ENCODE assay signal across 18 cellular contexts in genomic region chrX:105167233-105167632, GRCh38. TPM values are rescaled to one million over a fixed set of nuclear protein-coding genes. Genes with fewer than 3 reads are reported as not detected.
A peak's percentile ranks its signal among the peaks of the same experiment; 100 is the strongest.
DNase-seq lines count a peak whose midpoint lies in the region; ATAC-seq and TF ChIP-seq lines count a peak whose summit lies in the region.
"Had no signal": no experiment of that assay in that cellular context is flagged by ENCODE, and none has a peak within 500 bp of the region (broad histone marks: within the 10 kb centered on the region; RNA-seq: fewer than 3 reads in every experiment).

No MANE protein-coding gene starts in this region.

- H3K9ac ChIP-seq in PC-3 (ENCODE audit: low read length) (no peak overlapping the region), mammary epithelial cell (ENCODE audit: insufficient read depth, low read length) (no peak overlapping the region)
- H3K9ac ChIP-seq: BLaER1 had no signal

- CTCF ChIA-PET in PC-3 (lab: Charles Lee) = no interaction called here
- CTCF ChIA-PET in mammary epithelial cell (lab: Charles Lee; ENCODE audit: low non-redundant PET) = no interaction called here

- in situ Hi-C loops in mammary epithelial cell (cut with MboI; ENCODE audit: low sequenced_read_pairs in 2 of 2) = no loop called here

- H4K20me1 ChIP-seq in PC-3 (ENCODE audit: low read length) = no peaks in the 10 kb centered on the region
- no peaks in the 10 kb centered on the region for H4K20me1 ChIP-seq in mammary epithelial cell (ENCODE audit: insufficient read depth, low read length)
- H4K20me1 ChIP-seq: BLaER1 had no signal

- intact Hi-C loops in PC-3 (cut with micrococcal nuclease) = no loop called here
- intact Hi-C loops in mammary epithelial cell (cut with micrococcal nuclease) = no loop called here
- intact Hi-C loops in ascending aorta (cut with DNase I) = no loop called here

- no peaks in the 10 kb centered on the region for H3K9me3 Mint-ChIP-seq in stimulated activated effector memory CD8-positive, alpha-beta T cell treated with anti-CD3 and anti-CD28 coated beads, Interleukin-12 subunit alpha, Interleukin-12 subunit beta, amount 100 ng/mL, for 72 hours
- H3K9me3 Mint-ChIP-seq: CD8-positive, alpha-beta memory T cell had no signal

- 27% methylated on average over 3 of the region's 3 CpGs for WGBS in mammary epithelial cell (ENCODE audit: low coverage, missing lambda C conversion rate)

- H3K4me2 ChIP-seq in PC-3 (ENCODE audit: low read length) (no peak overlapping the region), mammary epithelial cell (ENCODE audit: insufficient read depth, low read depth, low read length) (no peak overlapping the region)
- H3K4me2 ChIP-seq: BLaER1 had no signal

- no peak overlapping the region for H3K4me3 ChIP-seq in PC-3 (ENCODE audit: low read length)
- H3K4me3 ChIP-seq in mammary epithelial cell (replicated peaks in 1 of 3; ENCODE audit: insufficient read depth in 1 of 3, low read depth in 2 of 3, low read length in 3 of 3) = no peak overlapping the region
- H3K4me3 ChIP-seq in ascending aorta = no peak overlapping the region
- H3K4me3 ChIP-seq: BLaER1 had no signal

- peak; percentile 11 for DNase-seq in Daoy (ENCODE audit: low read depth)
- peak; percentile 88 for DNase-seq in PC-3
- peak; percentile 76 for DNase-seq in mammary epithelial cell
- DNase-seq in glomerular visceral epithelial cell (ENCODE audit: extremely low spot score) = peak; percentile 2
- no peak for DNase-seq in ascending aorta (ENCODE audit: low spot score in 2 of 2)
- no peak for DNase-seq in stimulated activated effector memory CD8-positive, alpha-beta T cell treated with anti-CD3 and anti-CD28 coated beads, Interleukin-12 subunit alpha, Interleukin-12 subunit beta, amount 100 ng/mL, for 72 hours (ENCODE audit: low spot score in 2 of 2)
- DNase-seq in NCI-H2227 treated with DMSO at 0.1 percent for 48 hours (lab: John Stamatoyannopoulos, UW) = no peak
- DNase-seq: 8988T; AML-193; Caco-2; CD8-positive, alpha-beta memory T cell; DND-41; GF-D8 had no signal

- H3K27ac ChIP-seq in PC-3 (ENCODE audit: low read length) = peak overlapping the region; percentile 49
- no peak overlapping the region for H3K27ac ChIP-seq in mammary epithelial cell (ENCODE audit: insufficient read depth, low read depth, low read length)
- no peak overlapping the region for H3K27ac ChIP-seq in ascending aorta
- H3K27ac ChIP-seq: BLaER1 had no signal

- no peaks in the 10 kb centered on the region for H3K27me3 ChIP-seq in PC-3 (ENCODE audit: low read length)
- H3K27me3 ChIP-seq in mammary epithelial cell (ENCODE audit: insufficient read depth, low read length) = no peaks in the 10 kb centered on the region
- no peaks in the 10 kb centered on the region for H3K27me3 ChIP-seq in ascending aorta
- H3K27me3 ChIP-seq: BLaER1 had no signal

- dilution Hi-C loops in mammary epithelial cell (cut with HindIII; ENCODE audit: low sequenced_read_pairs) = no loop called here

- H3K36me3 ChIP-seq in PC-3 (ENCODE audit: low read depth, low read length) = no peaks in the 10 kb centered on the region
- H3K36me3 ChIP-seq in mammary epithelial cell (ENCODE audit: insufficient read depth, low read length) = no peaks in the 10 kb centered on the region
- H3K36me3 ChIP-seq in ascending aorta = no peaks in the 10 kb centered on the region
- H3K36me3 ChIP-seq: BLaER1 had no signal

- no peaks in the 10 kb centered on the region for H3K36me3 Mint-ChIP-seq in stimulated activated effector memory CD8-positive, alpha-beta T cell treated with anti-CD3 and anti-CD28 coated beads, Interleukin-12 subunit alpha, Interleukin-12 subunit beta, amount 100 ng/mL, for 72 hours
- H3K36me3 Mint-ChIP-seq: CD8-positive, alpha-beta memory T cell had no signal

- ATAC-seq in PC-3 (peak; percentile 89), GM18498 (IDR thresholded peaks at IDR 0.05; ENCODE audit: unreplicated experiment) (no peak)
- ATAC-seq in stimulated activated effector memory CD8-positive, alpha-beta T cell treated with anti-CD3 and anti-CD28 coated beads, Interleukin-12 subunit alpha, Interleukin-12 subunit beta, amount 100 ng/mL, for 72 hours = no peak
- ATAC-seq: HCT116 had no signal

- POLR2A ChIA-PET in PC-3 (lab: Charles Lee; ENCODE audit: unreplicated experiment) = no interaction called here

- H3K9me3 ChIP-seq in PC-3 (ENCODE audit: low read length) = no peaks in the 10 kb centered on the region
- no peaks in the 10 kb centered on the region for H3K9me3 ChIP-seq in mammary epithelial cell (replicated peaks; ENCODE audit: insufficient read depth, low read length)
- H3K9me3 ChIP-seq in ascending aorta = no peaks in the 10 kb centered on the region
- H3K9me3 ChIP-seq: BLaER1, Caco-2 had no signal

- H3K4me3 Mint-ChIP-seq in stimulated activated effector memory CD8-positive, alpha-beta T cell treated with anti-CD3 and anti-CD28 coated beads, Interleukin-12 subunit alpha, Interleukin-12 subunit beta, amount 100 ng/mL, for 72 hours = no peak overlapping the region
- H3K4me3 Mint-ChIP-seq: CD8-positive, alpha-beta memory T cell had no signal

- H3K79me2 ChIP-seq in PC-3 (ENCODE audit: low read length) (no peaks in the 10 kb centered on the region), mammary epithelial cell (ENCODE audit: insufficient read depth, low read length) (no peaks in the 10 kb centered on the region)

- TF ChIP-seq CTCF in PC-3 (conservative IDR thresholded peaks at IDR 0.05; ENCODE audit: low read depth, low read length) = no peak
- TF ChIP-seq CTCF in mammary epithelial cell (conservative IDR thresholded peaks at IDR 0.05 in 1 of 2, IDR thresholded peaks at IDR 0.05 in 1 of 2; ENCODE audit: extremely low read depth in 1 of 2, insufficient read depth in 1 of 2, low read depth in 1 of 2, low read length in 2 of 2) = no peak
- no peak for TF ChIP-seq CTCF in ascending aorta (IDR thresholded peaks at IDR 0.05)

- BruUV-seq in PC-3 (replicated peaks; lab: Mats Ljungman, UMichigan) (no TSS peak), mammary epithelial cell (replicated peaks; lab: Mats Ljungman, UMichigan) (no TSS peak)

- H2AFZ ChIP-seq in PC-3 (ENCODE audit: low read length) (no peak overlapping the region), mammary epithelial cell (ENCODE audit: low read depth, low read length) (no peak overlapping the region)

- no peaks in the 10 kb centered on the region for H3F3A ChIP-seq in PC-3 (ENCODE audit: low read length, unreplicated experiment)

- no peak overlapping the region for H3K27ac Mint-ChIP-seq in stimulated activated effector memory CD8-positive, alpha-beta T cell treated with anti-CD3 and anti-CD28 coated beads, Interleukin-12 subunit alpha, Interleukin-12 subunit beta, amount 100 ng/mL, for 72 hours

- H3K4me1 ChIP-seq in PC-3 (ENCODE audit: insufficient read depth, low read length) (peaks cover 23% of the 10 kb centered on the region), mammary epithelial cell (ENCODE audit: insufficient read depth, low read length) (peaks cover 3% of the 10 kb centered on the region), ascending aorta (no peaks in the 10 kb centered on the region)
- H3K4me1 ChIP-seq: BLaER1, Caco-2 had no signal

- H3K9me2 ChIP-seq in PC-3 (replicated peaks; ENCODE audit: low read length) = no peaks in the 10 kb centered on the region

- H3K4me1 Mint-ChIP-seq in stimulated activated effector memory CD8-positive, alpha-beta T cell treated with anti-CD3 and anti-CD28 coated beads, Interleukin-12 subunit alpha, Interleukin-12 subunit beta, amount 100 ng/mL, for 72 hours = no peaks in the 10 kb centered on the region
- H3K4me1 Mint-ChIP-seq: CD8-positive, alpha-beta memory T cell had no signal

RNA-seq across cellular contexts. Expression of gene TEX13A, which starts 53.3 kb away (rescaled TPM):
- not detected in 2 replicates for total RNA-seq in Daoy (2014; rRNA removed; shearing (Covaris generic))
- not detected in 2 replicates for total RNA-seq in PC-3 (2014; rRNA removed)
- not detected for total RNA-seq in mammary epithelial cell
- polyA plus RNA-seq in mammary epithelial cell = not detected
- not detected for polyA minus RNA-seq in mammary epithelial cell
- total RNA-seq in ascending aorta = not detected
- total RNA-seq: Caco-2; CD8-positive, alpha-beta memory T cell; H4; HT-29 had no signal
- polyA plus RNA-seq: CD8-positive, alpha-beta memory T cell had no signal

Comparison
In these comparisons a context has a peak if more than half of its experiments do, and no peak if none do; other contexts are left out.
1. DNase-seq: peak in Daoy (single experiment), PC-3 (single experiment), mammary epithelial cell (single experiment) and glomerular visceral epithelial cell (single experiment); none in ascending aorta (0 of 2), stimulated activated effector memory CD8-positive, alpha-beta T cell treated with anti-CD3 and anti-CD28 coated beads, Interleukin-12 subunit alpha, Interleukin-12 subunit beta, amount 100 ng/mL, for 72 hours (0 of 2) and NCI-H2227 treated with DMSO at 0.1 percent for 48 hours (single experiment).